In the genomic region with DNA sequence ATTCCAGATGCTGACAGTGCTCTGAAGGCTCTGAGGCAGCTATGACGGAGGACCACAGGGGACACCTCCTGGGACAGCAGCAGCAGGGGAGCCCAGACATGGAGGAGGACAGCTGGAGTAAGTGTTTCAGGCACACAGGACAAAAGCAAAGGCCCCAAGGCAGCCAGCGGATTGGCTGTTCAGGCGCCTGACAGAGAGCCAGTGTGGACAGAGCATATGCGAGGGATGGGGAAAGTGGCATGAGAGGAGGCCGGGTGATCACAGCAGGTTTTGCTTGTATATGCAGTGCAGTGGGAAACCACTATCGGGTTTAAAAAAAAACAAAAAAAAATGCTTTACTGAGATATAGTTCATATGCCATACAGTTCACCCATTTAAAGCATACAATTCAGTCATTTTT, we compare ENCODE assay signal across 28 cellular contexts. TPM values are rescaled to one million over a fixed set of nuclear protein-coding genes. Genes with fewer than 3 reads are reported as not detected.
"Had no signal": no experiment of that assay in that cellular context is flagged by ENCODE, and none has a peak within 500 bp of the region (broad histone marks: within the 10 kb centered on the region; RNA-seq: fewer than 3 reads in every experiment).

No MANE protein-coding gene starts in this region.

- DNase-seq: activated CD4-positive, alpha-beta T cell treated with anti-CD3 and anti-CD28 coated beads, Interleukin-2, amount 50 U/mL, for 1 hour; activated CD4-positive, CD25-positive, alpha-beta regulatory T cell; activated CD8-positive, alpha-beta memory T cell treated with anti-CD3 and anti-CD28 coated beads, Interleukin-2, amount 50 U/mL, for 4 hours; activated CD8-positive, alpha-beta T cell treated with anti-CD3 and anti-CD28 coated beads for 36 hours; activated effector memory CD4-positive, alpha-beta T cell treated with anti-CD3 and anti-CD28 coated beads, Interleukin-2, amount 50 U/mL, for 16 hours; activated naive CD4-positive, alpha-beta T cell treated with anti-CD3 and anti-CD28 coated beads, Interleukin-2, amount 10 ng/mL, durations not matched to agents 7 days and 5 days; activated naive CD8-positive, alpha-beta T cell treated with anti-CD3 and anti-CD28 coated beads, Interleukin-2, amount 10 ng/mL, durations not matched to agents 7 days and 5 days; aorta; Karpas-422; MM.1S; NCI-H1105; NCI-H1436; NCI-H1694 treated with DMSO at 0.1 percent for 48 hours; NCI-H2029 treated with DMSO at 0.1 percent for 48 hours; NCI-H345; NCI-H510A; NCI-H526 treated with DMSO at 0.1 percent for 48 hours; NCI-H82; OCI-M1; RPMI8226; T-helper 1 cell had no signal

- ATAC-seq: activated CD8-positive, alpha-beta T cell treated with anti-CD3 and anti-CD28 coated beads for 36 hours; Panc1; Right ventricle myocardium inferior had no signal

- H3K27ac ChIP-seq: SK-N-MC, VCaP had no signal

- H3K9me3 Mint-ChIP-seq: activated CD8-positive, alpha-beta T cell treated with anti-CD3 and anti-CD28 coated beads for 36 hours; activated naive CD4-positive, alpha-beta T cell treated with anti-CD3 and anti-CD28 coated beads, Interleukin-2, amount 10 ng/mL, durations not matched to agents 7 days and 5 days; activated naive CD8-positive, alpha-beta T cell treated with anti-CD3 and anti-CD28 coated beads, Interleukin-2, amount 10 ng/mL, durations not matched to agents 7 days and 5 days; activated T-helper 1 cell treated with anti-CD3 and anti-CD28 coated beads, Interleukin-12 subunit alpha, Interleukin-12 subunit beta, Interleukin-2, Interleukin-4 antibody, amounts not matched to agents 30 ng/mL and 10 ng/mL and 1 ng/mL, durations not matched to agents 14 hours and 24 hours and 36 hours; brain had no signal

- H3K27me3 Mint-ChIP-seq: activated CD8-positive, alpha-beta T cell treated with anti-CD3 and anti-CD28 coated beads for 36 hours; activated naive CD4-positive, alpha-beta T cell treated with anti-CD3 and anti-CD28 coated beads, Interleukin-2, amount 10 ng/mL, durations not matched to agents 7 days and 5 days; activated naive CD8-positive, alpha-beta T cell treated with anti-CD3 and anti-CD28 coated beads, Interleukin-2, amount 10 ng/mL, durations not matched to agents 7 days and 5 days; brain had no signal

- H3K4me1 Mint-ChIP-seq: activated naive CD4-positive, alpha-beta T cell treated with anti-CD3 and anti-CD28 coated beads, Interleukin-2, amount 10 ng/mL, durations not matched to agents 7 days and 5 days had no signal

- H3K4me3 Mint-ChIP-seq: activated CD8-positive, alpha-beta T cell treated with anti-CD3 and anti-CD28 coated beads for 36 hours; activated naive CD4-positive, alpha-beta T cell treated with anti-CD3 and anti-CD28 coated beads, Interleukin-2, amount 10 ng/mL, durations not matched to agents 7 days and 5 days; activated naive CD8-positive, alpha-beta T cell treated with anti-CD3 and anti-CD28 coated beads, Interleukin-2, amount 10 ng/mL, durations not matched to agents 7 days and 5 days; activated T-helper 1 cell treated with anti-CD3 and anti-CD28 coated beads, Interleukin-12 subunit alpha, Interleukin-12 subunit beta, Interleukin-2, Interleukin-4 antibody, amounts not matched to agents 30 ng/mL and 10 ng/mL and 1 ng/mL, durations not matched to agents 14 hours and 24 hours and 36 hours; brain had no signal

- H3K27ac Mint-ChIP-seq: activated naive CD4-positive, alpha-beta T cell treated with anti-CD3 and anti-CD28 coated beads, Interleukin-2, amount 10 ng/mL, durations not matched to agents 7 days and 5 days; activated naive CD8-positive, alpha-beta T cell treated with anti-CD3 and anti-CD28 coated beads, Interleukin-2, amount 10 ng/mL, durations not matched to agents 7 days and 5 days; activated T-helper 1 cell treated with anti-CD3 and anti-CD28 coated beads, Interleukin-12 subunit alpha, Interleukin-12 subunit beta, Interleukin-2, Interleukin-4 antibody, amounts not matched to agents 30 ng/mL and 10 ng/mL and 1 ng/mL, durations not matched to agents 14 hours and 24 hours and 36 hours had no signal

- H3K4me3 ChIP-seq: SK-N-MC had no signal

RNA-seq across cellular contexts. Expression of a gene that starts 19.1 kb away (rescaled TPM):
- total RNA-seq: activated CD8-positive, alpha-beta T cell treated with anti-CD3 and anti-CD28 coated beads for 36 hours; activated naive CD8-positive, alpha-beta T cell treated with anti-CD3 and anti-CD28 coated beads, Interleukin-2, amount 10 ng/mL, durations not matched to agents 7 days and 5 days; activated T-helper 1 cell treated with anti-CD3 and anti-CD28 coated beads, Interleukin-12 subunit alpha, Interleukin-12 subunit beta, Interleukin-2, Interleukin-4 antibody, amounts not matched to agents 30 ng/mL and 10 ng/mL and 1 ng/mL, durations not matched to agents 14 hours and 24 hours and 36 hours; aorta; Right ventricle myocardium inferior; T-helper 2 cell treated with Interferon-gamma antibody and Interleukin-4, amounts not matched to agents 100 ng/mL and 5 ng/mL, for 36 hours had no signal
